In the genomic region with DNA sequence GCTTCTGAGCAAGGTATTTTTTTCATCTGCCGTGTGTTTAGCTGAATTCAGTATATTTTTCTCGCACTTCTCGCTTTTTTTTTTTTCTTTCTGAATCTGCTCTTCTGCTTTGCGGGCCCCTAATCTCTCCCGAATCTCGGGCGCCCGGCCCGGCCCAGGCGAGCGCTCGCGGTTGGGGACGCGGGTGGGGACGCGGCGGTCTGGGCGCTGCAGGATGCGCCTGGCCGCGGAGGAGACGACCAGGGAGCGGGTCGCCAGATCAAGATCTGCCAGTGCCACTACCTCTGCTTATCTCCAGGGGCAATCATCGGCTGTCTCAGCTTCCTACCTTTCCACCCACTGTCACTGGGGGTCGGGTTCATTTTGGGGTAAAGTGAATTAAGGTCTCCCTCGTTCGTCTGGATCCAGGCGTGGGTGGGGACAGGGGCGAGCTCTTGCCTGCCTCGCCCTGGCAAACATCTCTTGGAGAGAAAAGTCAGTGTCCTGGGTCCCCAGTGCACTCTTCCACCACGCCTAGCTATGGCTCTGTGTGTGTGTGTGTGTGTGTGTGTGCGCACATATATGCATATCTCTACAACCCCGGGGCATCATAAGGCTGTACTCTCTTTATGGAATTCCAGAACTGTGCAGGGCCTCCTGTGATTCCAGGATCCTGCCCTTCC, we compare ENCODE assay signal across 9 cellular contexts.
DNase-seq lines count a peak whose midpoint lies in the region; ATAC-seq and TF ChIP-seq lines count a peak whose summit lies in the region.
"Had no signal": no experiment of that assay in that cellular context is flagged by ENCODE, and none has a peak within 500 bp of the region (broad histone marks: within the 10 kb centered on the region; RNA-seq: fewer than 3 reads in every experiment).

No MANE protein-coding gene starts in this region.

- no peak overlapping the region for H3K27ac Mint-ChIP-seq in CD4-positive, CD25-positive, alpha-beta regulatory T cell
- H3K27ac Mint-ChIP-seq in chondrocyte (ENCODE audit: unreplicated experiment): no peak overlapping the region
- H3K27ac Mint-ChIP-seq in natural killer cell treated with Interleukin-12 subunit alpha and Interleukin-12 subunit beta and Interleukin-15 and Interleukin-18, amount 100 ng/mL, for 72 hours: no peak overlapping the region

- H3K27me3 ChIP-seq in CD4-positive, CD25-positive, alpha-beta regulatory T cell (ENCODE audit: control insufficient read depth, insufficient read depth, low read length): peaks cover 19% of the 10 kb centered on the region

- DNase-seq in CD4-positive, CD25-positive, alpha-beta regulatory T cell: peak in 2 of 3 donors; percentile 6 to 12
- DNase-seq in SK-N-MC (ENCODE audit: low read depth, low spot score) (no peak), chondrocyte (ENCODE audit: low spot score) (no peak), erythroblast (lab: John Stamatoyannopoulos, UW) (no peak), 8988T (no peak), NCI-H82 treated with DMSO at 0.1 percent for 48 hours (lab: John Stamatoyannopoulos, UW; ENCODE audit: unreplicated experiment) (no peak)
- DNase-seq in natural killer cell treated with Interleukin-12 subunit alpha and Interleukin-12 subunit beta and Interleukin-15 and Interleukin-18, amount 100 ng/mL, for 72 hours (ENCODE audit: low spot score): no peak
- DNase-seq: EL had no signal

- H3K4me3 ChIP-seq in CD4-positive, CD25-positive, alpha-beta regulatory T cell (ENCODE audit: low read depth, low read length): peak overlapping the region; percentile 26
- peak overlapping the region; percentile 82 for H3K4me3 ChIP-seq in SK-N-MC

- TF ChIP-seq POLR2A in erythroblast (IDR thresholded peaks at IDR 0.05; ENCODE audit: low read length): no peak

- peak overlapping the region; percentile 98 for H3K9ac ChIP-seq in SK-N-MC (ENCODE audit: insufficient read length)

- H3K4me1 ChIP-seq in CD4-positive, CD25-positive, alpha-beta regulatory T cell (ENCODE audit: control insufficient read depth, insufficient read depth, low read length, poor library complexity, severe bottlenecking): peaks cover 16% of the 10 kb centered on the region

- peaks cover 65% of the 10 kb centered on the region for H3K27me3 Mint-ChIP-seq in CD4-positive, CD25-positive, alpha-beta regulatory T cell
- peaks cover 53% of the 10 kb centered on the region for H3K27me3 Mint-ChIP-seq in chondrocyte (ENCODE audit: low read depth)
- peaks cover 20 to 38% of the 10 kb centered on the region in 2 donors for H3K27me3 Mint-ChIP-seq in natural killer cell treated with Interleukin-12 subunit alpha and Interleukin-12 subunit beta and Interleukin-15 and Interleukin-18, amount 100 ng/mL, for 72 hours

- H3K4me3 Mint-ChIP-seq in CD4-positive, CD25-positive, alpha-beta regulatory T cell: peak overlapping the region; percentile 67 to 86 (median 82)
- peak overlapping the region; percentile 54 for H3K4me3 Mint-ChIP-seq in chondrocyte (ENCODE audit: unreplicated experiment)
- peak overlapping the region; percentile 67 for H3K4me3 Mint-ChIP-seq in natural killer cell treated with Interleukin-12 subunit alpha and Interleukin-12 subunit beta and Interleukin-15 and Interleukin-18, amount 100 ng/mL, for 72 hours

- no peak for TF ChIP-seq CTCF in chondrocyte (IDR thresholded peaks at IDR 0.05)

- peaks cover 3 to 23% (median 12%) of the 10 kb centered on the region in 4 donors for H3K4me1 Mint-ChIP-seq in CD4-positive, CD25-positive, alpha-beta regulatory T cell
- peaks cover 4% of the 10 kb centered on the region for H3K4me1 Mint-ChIP-seq in chondrocyte (ENCODE audit: low read depth)
- peaks cover 3 to 11% of the 10 kb centered on the region in 2 donors for H3K4me1 Mint-ChIP-seq in natural killer cell treated with Interleukin-12 subunit alpha and Interleukin-12 subunit beta and Interleukin-15 and Interleukin-18, amount 100 ng/mL, for 72 hours (ENCODE audit: low read depth in 2 of 2)

- H3K36me3 Mint-ChIP-seq in CD4-positive, CD25-positive, alpha-beta regulatory T cell: no peaks in the 10 kb centered on the region
- H3K36me3 Mint-ChIP-seq in chondrocyte (ENCODE audit: low read depth): no peaks in the 10 kb centered on the region
- no peaks in the 10 kb centered on the region for H3K36me3 Mint-ChIP-seq in natural killer cell treated with Interleukin-12 subunit alpha and Interleukin-12 subunit beta and Interleukin-15 and Interleukin-18, amount 100 ng/mL, for 72 hours

- no peaks in the 10 kb centered on the region for H3K36me3 ChIP-seq in CD4-positive, CD25-positive, alpha-beta regulatory T cell (ENCODE audit: control insufficient read depth, insufficient read depth, low read length)
- H3K36me3 ChIP-seq in SK-N-MC (ENCODE audit: insufficient read depth, low read length): no peaks in the 10 kb centered on the region

- H3K9me3 Mint-ChIP-seq in CD4-positive, CD25-positive, alpha-beta regulatory T cell: peaks cover 0 to 4% (median 0%) of the 10 kb centered on the region in 7 donors
- no peaks in the 10 kb centered on the region for H3K9me3 Mint-ChIP-seq in chondrocyte (ENCODE audit: low read depth)
- no peaks in the 10 kb centered on the region for H3K9me3 Mint-ChIP-seq in natural killer cell treated with Interleukin-12 subunit alpha and Interleukin-12 subunit beta and Interleukin-15 and Interleukin-18, amount 100 ng/mL, for 72 hours

- H3K9me3 ChIP-seq in CD4-positive, CD25-positive, alpha-beta regulatory T cell (ENCODE audit: control insufficient read depth in 2 of 2, low read length in 2 of 2): no peaks in the 10 kb centered on the region
- H3K9me3 ChIP-seq in SK-N-MC (ENCODE audit: low read depth, low read length): no peaks in the 10 kb centered on the region

- H3K27ac ChIP-seq in CD4-positive, CD25-positive, alpha-beta regulatory T cell (ENCODE audit: insufficient read depth, low read length, poor library complexity, severe bottlenecking): no peak overlapping the region
- H3K27ac ChIP-seq in SK-N-MC: peak overlapping the region; percentile 100

- no peak for ATAC-seq in CD4-positive, CD25-positive, alpha-beta regulatory T cell (ENCODE audit: low read depth in 2 of 2)
- peak; percentile 48 to 65 for ATAC-seq in natural killer cell treated with Interleukin-12 subunit alpha and Interleukin-12 subunit beta and Interleukin-15 and Interleukin-18, amount 100 ng/mL, for 72 hours
- ATAC-seq in HG03280 (IDR thresholded peaks at IDR 0.05; ENCODE audit: unreplicated experiment): no peak

Comparison
In these comparisons a context has a peak if more than half of its experiments do, and no peak if none do; other contexts are left out.
1. ATAC-seq: peak in natural killer cell treated with Interleukin-12 subunit alpha and Interleukin-12 subunit beta and Interleukin-15 and Interleukin-18, amount 100 ng/mL, for 72 hours (2 of 2); none in CD4-positive, CD25-positive, alpha-beta regulatory T cell (0 of 2) and HG03280 (single experiment).
2. DNase-seq: peak in CD4-positive, CD25-positive, alpha-beta regulatory T cell (2 of 3); none in SK-N-MC (single experiment), chondrocyte (single experiment), natural killer cell treated with Interleukin-12 subunit alpha and Interleukin-12 subunit beta and Interleukin-15 and Interleukin-18, amount 100 ng/mL, for 72 hours (single experiment), erythroblast (0 of 2), 8988T (single experiment) and NCI-H82 treated with DMSO at 0.1 percent for 48 hours (single experiment).
3. Peak in every context shown above with its lines, with median percentiles within 50 percentile points of each other: H3K4me3 Mint-ChIP-seq.